ENCODE assay signal across 13 cellular contexts in the genomic region with DNA sequence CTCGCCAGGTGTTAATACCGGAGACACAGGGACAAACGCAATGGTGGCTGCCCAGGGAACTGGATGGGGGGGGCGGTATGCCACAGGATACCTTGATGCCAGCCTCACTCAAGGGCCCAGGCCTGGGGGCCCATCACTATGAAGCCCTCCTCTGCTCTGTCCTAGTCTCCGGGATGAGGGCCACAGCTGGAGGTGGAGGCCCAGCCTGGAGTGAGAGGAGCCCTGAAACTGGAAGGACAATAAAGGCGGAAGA. TPM values are rescaled to one million over a fixed set of nuclear protein-coding genes. Genes with fewer than 3 reads are reported as not detected.
A peak's percentile ranks its signal among the peaks of the same experiment; 100 is the strongest.
DNase-seq lines count a peak whose midpoint lies in the region; ATAC-seq and TF ChIP-seq lines count a peak whose summit lies in the region.
"Had no signal": no experiment of that assay in that cellular context is flagged by ENCODE, and none has a peak within 500 bp of the region (broad histone marks: within the 10 kb centered on the region; RNA-seq: fewer than 3 reads in every experiment).

No MANE protein-coding gene starts in this region.

- H3K27ac ChIP-seq in iPS DF 6.9 (ENCODE audit: low read length) (no peak overlapping the region), psoas muscle (no peak overlapping the region)
- H3K27ac ChIP-seq: thyroid gland had no signal

- no peak for DNase-seq in activated CD8-positive, alpha-beta memory T cell treated with anti-CD3 and anti-CD28 coated beads, Interleukin-2, amount 10 ng/mL, durations not matched to agents 7 days and 5 days
- no peak for DNase-seq in activated CD8-positive, alpha-beta memory T cell treated with anti-CD3 and anti-CD28 coated beads, Interleukin-2, amount 50 U/mL, for 48 hours
- no peak for DNase-seq in activated B cell treated with CpG ODN at 0.5 μM for 24 hours
- DNase-seq in iPS DF 6.9 (ENCODE audit: low read depth, low spot score): no peak
- DNase-seq in psoas muscle: no peak
- DNase-seq in glomerular visceral epithelial cell (ENCODE audit: extremely low spot score): no peak
- no peak for DNase-seq in NCI-H2171 (lab: John Stamatoyannopoulos, UW)
- DNase-seq: Karpas-422, NCI-H446 treated with DMSO at 0.1 percent for 48 hours had no signal

- no peaks in the 10 kb centered on the region for H3K9me3 Mint-ChIP-seq in activated CD8-positive, alpha-beta memory T cell treated with anti-CD3 and anti-CD28 coated beads, Interleukin-2, amount 10 ng/mL, durations not matched to agents 7 days and 5 days (ENCODE audit: low read depth)
- peaks cover 4% of the 10 kb centered on the region for H3K9me3 Mint-ChIP-seq in activated B cell treated with CpG ODN at 0.5 μM for 24 hours

- no peak for ATAC-seq in activated CD8-positive, alpha-beta memory T cell treated with anti-CD3 and anti-CD28 coated beads, Interleukin-2, amount 10 ng/mL, durations not matched to agents 7 days and 5 days
- ATAC-seq in activated B cell treated with CpG ODN at 0.5 μM for 24 hours (ENCODE audit: low read depth) (no peak), psoas muscle (no peak), GM18517 (IDR thresholded peaks at IDR 0.05; ENCODE audit: unreplicated experiment) (no peak)

- H3K4me3 ChIP-seq in iPS DF 6.9 (ENCODE audit: low read length) (peak overlapping the region; percentile 88; the same call in 1 of the 2 replicates), psoas muscle (peak overlapping the region; percentile 58)
- H3K4me3 ChIP-seq: lung, thyroid gland had no signal

- peaks cover 51% of the 10 kb centered on the region for H3K27me3 Mint-ChIP-seq in activated CD8-positive, alpha-beta memory T cell treated with anti-CD3 and anti-CD28 coated beads, Interleukin-2, amount 10 ng/mL, durations not matched to agents 7 days and 5 days
- peaks cover 58% of the 10 kb centered on the region for H3K27me3 Mint-ChIP-seq in activated B cell treated with CpG ODN at 0.5 μM for 24 hours

- H3K4me1 Mint-ChIP-seq in activated CD8-positive, alpha-beta memory T cell treated with anti-CD3 and anti-CD28 coated beads, Interleukin-2, amount 10 ng/mL, durations not matched to agents 7 days and 5 days: peaks cover 18% of the 10 kb centered on the region
- H3K4me1 Mint-ChIP-seq in activated B cell treated with CpG ODN at 0.5 μM for 24 hours: peaks cover 28% of the 10 kb centered on the region

- H3K9me3 ChIP-seq in iPS DF 6.9 (ENCODE audit: control insufficient read depth, insufficient read depth, low read length) (no peaks in the 10 kb centered on the region), psoas muscle (no peaks in the 10 kb centered on the region)
- H3K9me3 ChIP-seq: thyroid gland had no signal

- WGBS in iPS DF 6.9 (ENCODE audit: insufficient coverage, insufficient read length): no CpG with 5 or more reads among the region's 6 CpGs
- 25 to 27% (median 25%) methylated on average over 6 of the region's 6 CpGs for WGBS in psoas muscle, 3 donors

- POLR2A ChIA-PET in activated B cell treated with CpG ODN at 0.5 μM for 24 hours (lab: Charles Lee): interaction anchor here (0.6 to 1.5 kb wide), 4 partner anchors 10 to 128 kb away, joined by 3 to 6 read pairs (median 3); a partner anchor contains a TSS

- no peaks in the 10 kb centered on the region for H3K36me3 ChIP-seq in iPS DF 6.9 (ENCODE audit: control insufficient read depth, insufficient read depth, low read length)
- H3K36me3 ChIP-seq in psoas muscle (ENCODE audit: insufficient read depth in 1 of 2, low read depth in 1 of 2): no peaks in the 10 kb centered on the region

- TF ChIP-seq CTCF in activated B cell treated with CpG ODN at 0.5 μM for 24 hours (IDR thresholded peaks at IDR 0.05) (no peak), psoas muscle (IDR thresholded peaks at IDR 0.05) (no peak)

- H3K4me3 Mint-ChIP-seq in activated CD8-positive, alpha-beta memory T cell treated with anti-CD3 and anti-CD28 coated beads, Interleukin-2, amount 10 ng/mL, durations not matched to agents 7 days and 5 days: peak overlapping the region; percentile 52
- H3K4me3 Mint-ChIP-seq in activated B cell treated with CpG ODN at 0.5 μM for 24 hours: peak overlapping the region; percentile 52

- H3K27me3 ChIP-seq in iPS DF 6.9 (ENCODE audit: control insufficient read depth, insufficient read depth, low read length) (peaks cover 14% of the 10 kb centered on the region; the same call in 1 of the 2 replicates), psoas muscle (ENCODE audit: insufficient read depth in 3 of 3, low read length in 2 of 3) (peaks cover 2 to 76% (median 11%) of the 10 kb centered on the region in 3 donors)

- CTCF ChIA-PET in activated CD8-positive, alpha-beta memory T cell treated with anti-CD3 and anti-CD28 coated beads, Interleukin-2, amount 10 ng/mL, durations not matched to agents 7 days and 5 days (lab: Charles Lee): interaction anchor here (1.4 kb wide), 1 partner anchor 367 kb away, joined by 7 read pairs; no protein-coding TSS in a partner anchor
- CTCF ChIA-PET in activated B cell treated with CpG ODN at 0.5 μM for 24 hours (lab: Charles Lee): interaction anchor here (1.3 kb wide), 1 partner anchor 496 kb away, joined by 3 read pairs; no protein-coding TSS in a partner anchor

- intact Hi-C loops in activated B cell treated with CpG ODN at 0.5 μM for 24 hours (cut with micrococcal nuclease): loop anchor here (5.0 kb wide), 1 partner anchor 36 kb away; a partner anchor contains a TSS
- intact Hi-C loops in psoas muscle (cut with DNase I): no loop called here

- H3K27ac Mint-ChIP-seq in activated CD8-positive, alpha-beta memory T cell treated with anti-CD3 and anti-CD28 coated beads, Interleukin-2, amount 10 ng/mL, durations not matched to agents 7 days and 5 days: no peak overlapping the region
- no peak overlapping the region for H3K27ac Mint-ChIP-seq in activated B cell treated with CpG ODN at 0.5 μM for 24 hours

- H3K36me3 Mint-ChIP-seq in activated CD8-positive, alpha-beta memory T cell treated with anti-CD3 and anti-CD28 coated beads, Interleukin-2, amount 10 ng/mL, durations not matched to agents 7 days and 5 days: peaks cover 3% of the 10 kb centered on the region
- no peaks in the 10 kb centered on the region for H3K36me3 Mint-ChIP-seq in activated B cell treated with CpG ODN at 0.5 μM for 24 hours (ENCODE audit: low read depth)

- 0 out of 2 replicates have a peak, but pooled peaks cover 3% of the 10 kb centered on the region for H3K4me1 ChIP-seq in iPS DF 6.9 (ENCODE audit: control insufficient read depth, insufficient read depth, low read length)
- peaks cover 18% of the 10 kb centered on the region for H3K4me1 ChIP-seq in psoas muscle

RNA-seq across cellular contexts. Expression of a gene that starts 1.5 kb away (rescaled TPM):
- total RNA-seq in activated CD8-positive, alpha-beta memory T cell treated with anti-CD3 and anti-CD28 coated beads, Interleukin-2, amount 10 ng/mL, durations not matched to agents 7 days and 5 days: under 1 TPM; 0.20 to 0.37 TPM
- total RNA-seq in activated B cell treated with CpG ODN at 0.5 μM for 24 hours (not detected in 2 replicates), psoas muscle (not detected)
- under 1 TPM in 2 of 3 donors, not detected in 1; 0.01 to 0.52 TPM for polyA plus RNA-seq in psoas muscle
- total RNA-seq: thyroid gland had no signal

RNA-seq across cellular contexts. Expression of a gene that starts 13.0 kb away (rescaled TPM):
- total RNA-seq in activated CD8-positive, alpha-beta memory T cell treated with anti-CD3 and anti-CD28 coated beads, Interleukin-2, amount 10 ng/mL, durations not matched to agents 7 days and 5 days: not detected
- not detected in 2 replicates for total RNA-seq in activated B cell treated with CpG ODN at 0.5 μM for 24 hours
- total RNA-seq in psoas muscle: not detected
- not detected for polyA plus RNA-seq in psoas muscle
- total RNA-seq: G401, thyroid gland had no signal
- polyA plus RNA-seq: lung had no signal

RNA-seq across cellular contexts. Expression of a gene that starts 13.4 kb away (rescaled TPM):
- 1 to 10 TPM; 4.1 to 6.7 TPM for total RNA-seq in activated CD8-positive, alpha-beta memory T cell treated with anti-CD3 and anti-CD28 coated beads, Interleukin-2, amount 10 ng/mL, durations not matched to agents 7 days and 5 days
- 1.9 and 2.9 TPM in 2 replicates for total RNA-seq in activated B cell treated with CpG ODN at 0.5 μM for 24 hours
- 1 to 10 TPM; 1.8 to 8.2 (median 6.2) TPM for total RNA-seq in psoas muscle
- polyA plus RNA-seq in psoas muscle: 10 to 100 TPM in 2 of 3 donors, 1 to 10 TPM in 1; 9.0 to 25.5 (median 10.1) TPM

RNA-seq across cellular contexts. Expression of a gene that starts 14.1 kb away (rescaled TPM):
- 10 to 100 TPM; 38.7 to 48.2 TPM for total RNA-seq in activated CD8-positive, alpha-beta memory T cell treated with anti-CD3 and anti-CD28 coated beads, Interleukin-2, amount 10 ng/mL, durations not matched to agents 7 days and 5 days
- total RNA-seq in activated B cell treated with CpG ODN at 0.5 μM for 24 hours: 33.8 and 34.0 TPM in 2 replicates
- total RNA-seq in psoas muscle: 10 to 100 TPM; 15.8 to 36.7 (median 28.8) TPM
- polyA plus RNA-seq in psoas muscle: 10 to 100 TPM; 37.5 to 93.7 (median 38.3) TPM

RNA-seq across cellular contexts. Expression of a gene that starts 33.5 kb away (rescaled TPM):
- not detected for total RNA-seq in activated CD8-positive, alpha-beta memory T cell treated with anti-CD3 and anti-CD28 coated beads, Interleukin-2, amount 10 ng/mL, durations not matched to agents 7 days and 5 days
- total RNA-seq in activated B cell treated with CpG ODN at 0.5 μM for 24 hours (0.42 and 0.76 TPM in 2 replicates), psoas muscle (under 1 TPM in 1 of 4 donors, not detected in 3; 0.26 TPM)
- under 1 TPM; 0.03 to 0.06 (median 0.04) TPM for polyA plus RNA-seq in psoas muscle
